Comparison of ENCODE assay signal across 1 cellular context in the genomic region with DNA sequence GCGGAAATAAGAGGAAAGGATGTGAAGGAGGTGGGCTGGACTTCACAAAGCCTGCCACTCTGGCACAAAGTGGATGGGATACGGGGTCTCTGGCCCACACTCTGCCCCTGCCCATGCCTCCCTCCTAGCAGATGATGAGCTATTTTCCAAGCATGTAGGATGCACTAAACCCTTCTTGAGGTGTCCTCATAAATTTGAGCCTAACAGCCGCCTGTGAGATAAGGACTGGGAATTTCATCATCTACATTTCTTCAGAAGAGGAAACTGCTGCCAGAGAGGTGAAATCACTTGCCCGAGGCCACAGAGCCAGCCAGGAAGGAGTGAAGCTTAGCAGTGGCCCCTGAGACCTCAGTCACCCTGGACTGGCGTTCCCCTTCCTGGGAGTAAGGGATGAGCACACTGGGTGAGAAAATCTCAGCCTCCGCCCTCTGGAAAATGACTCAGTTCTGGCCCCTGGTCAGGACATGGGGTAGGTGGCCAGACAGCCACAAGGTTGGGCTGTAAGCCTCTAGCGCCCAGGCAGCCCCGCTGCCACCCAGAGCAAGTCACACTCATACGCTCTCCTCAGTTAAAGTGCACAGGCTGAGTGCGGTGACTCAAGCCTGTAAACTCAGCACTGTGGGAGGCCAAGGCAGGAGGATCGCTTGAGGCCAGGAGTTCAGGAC.
TF ChIP-seq lines count a peak whose summit lies in the region.

No MANE protein-coding gene starts in this region.

TF ChIP-seq in HEK293, 187 proteins besides CTCF, POLR2A, EP300 and RAD21 (continued from another document and continues in another):
- TF ChIP-seq, protein P1, sequence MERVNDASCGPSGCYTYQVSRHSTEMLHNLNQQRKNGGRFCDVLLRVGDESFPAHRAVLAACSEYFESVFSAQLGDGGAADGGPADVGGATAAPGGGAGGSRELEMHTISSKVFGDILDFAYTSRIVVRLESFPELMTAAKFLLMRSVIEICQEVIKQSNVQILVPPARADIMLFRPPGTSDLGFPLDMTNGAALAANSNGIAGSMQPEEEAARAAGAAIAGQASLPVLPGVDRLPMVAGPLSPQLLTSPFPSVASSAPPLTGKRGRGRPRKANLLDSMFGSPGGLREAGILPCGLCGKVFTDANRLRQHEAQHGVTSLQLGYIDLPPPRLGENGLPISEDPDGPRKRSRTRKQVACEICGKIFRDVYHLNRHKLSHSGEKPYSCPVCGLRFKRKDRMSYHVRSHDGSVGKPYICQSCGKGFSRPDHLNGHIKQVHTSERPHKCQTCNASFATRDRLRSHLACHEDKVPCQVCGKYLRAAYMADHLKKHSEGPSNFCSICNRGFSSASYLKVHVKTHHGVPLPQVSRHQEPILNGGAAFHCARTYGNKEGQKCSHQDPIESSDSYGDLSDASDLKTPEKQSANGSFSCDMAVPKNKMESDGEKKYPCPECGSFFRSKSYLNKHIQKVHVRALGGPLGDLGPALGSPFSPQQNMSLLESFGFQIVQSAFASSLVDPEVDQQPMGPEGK (tag by site-specific recombination; IDR thresholded peaks at IDR 0.05) = peak; percentile 79
- no peak for TF ChIP-seq GLI4 (tag by site-specific recombination; IDR thresholded peaks at IDR 0.05)
- TF ChIP-seq OSR2 (tag by site-specific recombination; IDR thresholded peaks at IDR 0.05) = no peak
- peak; percentile 61 for TF ChIP-seq SETDB1 (IDR thresholded peaks at IDR 0.05; ENCODE audit: insufficient read length, low read length)
- TF ChIP-seq, protein P2, sequence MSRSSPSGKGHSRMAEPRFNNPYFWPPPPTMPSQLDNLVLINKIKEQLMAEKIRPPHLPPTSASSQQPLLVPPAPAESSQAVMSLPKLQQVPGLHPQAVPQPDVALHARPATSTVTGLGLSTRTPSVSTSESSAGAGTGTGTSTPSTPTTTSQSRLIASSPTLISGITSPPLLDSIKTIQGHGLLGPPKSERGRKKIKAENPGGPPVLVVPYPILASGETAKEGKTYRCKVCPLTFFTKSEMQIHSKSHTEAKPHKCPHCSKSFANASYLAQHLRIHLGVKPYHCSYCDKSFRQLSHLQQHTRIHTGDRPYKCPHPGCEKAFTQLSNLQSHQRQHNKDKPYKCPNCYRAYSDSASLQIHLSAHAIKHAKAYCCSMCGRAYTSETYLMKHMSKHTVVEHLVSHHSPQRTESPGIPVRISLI (tag by site-specific recombination; IDR thresholded peaks at IDR 0.05) = no peak
- no peak for TF ChIP-seq ZNF843 (tag by site-specific recombination; IDR thresholded peaks at IDR 0.05)
- TF ChIP-seq ZNF664 (tag by site-specific recombination; IDR thresholded peaks at IDR 0.05) = peak; percentile 92
- TF ChIP-seq, protein P3, sequence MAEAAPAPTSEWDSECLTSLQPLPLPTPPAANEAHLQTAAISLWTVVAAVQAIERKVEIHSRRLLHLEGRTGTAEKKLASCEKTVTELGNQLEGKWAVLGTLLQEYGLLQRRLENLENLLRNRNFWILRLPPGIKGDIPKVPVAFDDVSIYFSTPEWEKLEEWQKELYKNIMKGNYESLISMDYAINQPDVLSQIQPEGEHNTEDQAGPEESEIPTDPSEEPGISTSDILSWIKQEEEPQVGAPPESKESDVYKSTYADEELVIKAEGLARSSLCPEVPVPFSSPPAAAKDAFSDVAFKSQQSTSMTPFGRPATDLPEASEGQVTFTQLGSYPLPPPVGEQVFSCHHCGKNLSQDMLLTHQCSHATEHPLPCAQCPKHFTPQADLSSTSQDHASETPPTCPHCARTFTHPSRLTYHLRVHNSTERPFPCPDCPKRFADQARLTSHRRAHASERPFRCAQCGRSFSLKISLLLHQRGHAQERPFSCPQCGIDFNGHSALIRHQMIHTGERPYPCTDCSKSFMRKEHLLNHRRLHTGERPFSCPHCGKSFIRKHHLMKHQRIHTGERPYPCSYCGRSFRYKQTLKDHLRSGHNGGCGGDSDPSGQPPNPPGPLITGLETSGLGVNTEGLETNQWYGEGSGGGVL (tag by site-specific recombination; IDR thresholded peaks at IDR 0.05) = peak; percentile 36; the same call in 1 of the 2 replicates
- 0 out of 2 replicates have a peak, but pooled peaks have one; percentile 33 for TF ChIP-seq IKZF3 (tag by site-specific recombination; IDR thresholded peaks at IDR 0.05)
- no peak for TF ChIP-seq ZFP41 (tag by site-specific recombination; IDR thresholded peaks at IDR 0.05; ENCODE audit: borderline replicate concordance)
- TF ChIP-seq ZNF335 (tag by site-specific recombination; conservative IDR thresholded peaks at IDR 0.05) = peak; percentile 58
- TF ChIP-seq, protein P4, sequence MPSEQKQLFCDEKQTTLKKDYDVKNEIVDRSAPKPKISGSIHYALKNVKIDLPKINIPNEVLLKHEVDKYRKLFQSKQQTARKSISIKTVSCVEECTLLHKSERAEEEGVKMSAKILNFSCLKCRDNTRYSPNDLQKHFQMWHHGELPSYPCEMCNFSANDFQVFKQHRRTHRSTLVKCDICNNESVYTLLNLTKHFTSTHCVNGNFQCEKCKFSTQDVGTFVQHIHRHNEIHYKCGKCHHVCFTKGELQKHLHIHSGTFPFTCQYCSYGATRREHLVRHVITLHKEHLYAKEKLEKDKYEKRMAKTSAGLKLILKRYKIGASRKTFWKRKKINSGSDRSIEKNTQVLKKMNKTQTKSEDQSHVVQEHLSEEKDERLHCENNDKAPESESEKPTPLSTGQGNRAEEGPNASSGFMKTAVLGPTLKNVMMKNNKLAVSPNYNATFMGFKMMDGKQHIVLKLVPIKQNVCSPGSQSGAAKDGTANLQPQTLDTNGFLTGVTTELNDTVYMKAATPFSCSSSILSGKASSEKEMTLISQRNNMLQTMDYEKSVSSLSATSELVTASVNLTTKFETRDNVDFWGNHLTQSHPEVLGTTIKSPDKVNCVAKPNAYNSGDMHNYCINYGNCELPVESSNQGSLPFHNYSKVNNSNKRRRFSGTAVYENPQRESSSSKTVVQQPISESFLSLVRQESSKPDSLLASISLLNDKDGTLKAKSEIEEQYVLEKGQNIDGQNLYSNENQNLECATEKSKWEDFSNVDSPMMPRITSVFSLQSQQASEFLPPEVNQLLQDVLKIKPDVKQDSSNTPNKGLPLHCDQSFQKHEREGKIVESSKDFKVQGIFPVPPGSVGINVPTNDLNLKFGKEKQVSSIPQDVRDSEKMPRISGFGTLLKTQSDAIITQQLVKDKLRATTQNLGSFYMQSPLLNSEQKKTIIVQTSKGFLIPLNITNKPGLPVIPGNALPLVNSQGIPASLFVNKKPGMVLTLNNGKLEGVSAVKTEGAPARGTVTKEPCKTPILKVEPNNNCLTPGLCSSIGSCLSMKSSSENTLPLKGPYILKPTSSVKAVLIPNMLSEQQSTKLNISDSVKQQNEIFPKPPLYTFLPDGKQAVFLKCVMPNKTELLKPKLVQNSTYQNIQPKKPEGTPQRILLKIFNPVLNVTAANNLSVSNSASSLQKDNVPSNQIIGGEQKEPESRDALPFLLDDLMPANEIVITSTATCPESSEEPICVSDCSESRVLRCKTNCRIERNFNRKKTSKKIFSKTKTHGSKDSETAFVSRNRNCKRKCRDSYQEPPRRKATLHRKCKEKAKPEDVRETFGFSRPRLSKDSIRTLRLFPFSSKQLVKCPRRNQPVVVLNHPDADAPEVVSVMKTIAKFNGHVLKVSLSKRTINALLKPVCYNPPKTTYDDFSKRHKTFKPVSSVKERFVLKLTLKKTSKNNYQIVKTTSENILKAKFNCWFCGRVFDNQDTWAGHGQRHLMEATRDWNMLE (tag by site-specific recombination; conservative IDR thresholded peaks at IDR 0.05; ENCODE audit: low read depth) = 0 out of 2 replicates have a peak, but pooled peaks have one; percentile 12
- TF ChIP-seq ZNF585B (tag by site-specific recombination; IDR thresholded peaks at IDR 0.05) = no peak
- peak; percentile 78 for TF ChIP-seq ZNF600 (tag by site-specific recombination; IDR thresholded peaks at IDR 0.05)
- TF ChIP-seq ZNF560 (tag by site-specific recombination; IDR thresholded peaks at IDR 0.05; ENCODE audit: borderline replicate concordance) = no peak
- TF ChIP-seq, protein P5, sequence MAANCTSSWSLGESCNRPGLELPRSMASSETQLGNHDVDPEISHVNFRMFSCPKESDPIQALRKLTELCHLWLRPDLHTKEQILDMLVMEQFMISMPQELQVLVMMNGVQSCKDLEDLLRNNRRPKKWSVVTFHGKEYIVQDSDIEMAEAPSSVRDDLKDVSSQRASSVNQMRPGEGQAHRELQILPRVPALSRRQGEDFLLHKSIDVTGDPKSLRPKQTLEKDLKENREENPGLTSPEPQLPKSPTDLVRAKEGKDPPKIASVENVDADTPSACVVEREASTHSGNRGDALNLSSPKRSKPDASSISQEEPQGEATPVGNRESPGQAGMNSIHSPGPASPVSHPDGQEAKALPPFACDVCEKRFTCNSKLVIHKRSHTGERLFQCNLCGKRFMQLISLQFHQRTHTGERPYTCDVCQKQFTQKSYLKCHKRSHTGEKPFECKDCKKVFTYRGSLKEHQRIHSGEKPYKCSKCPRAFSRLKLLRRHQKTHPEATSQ (tag by site-specific recombination; IDR thresholded peaks at IDR 0.05) = 0 out of 2 replicates have a peak, but pooled peaks have one; percentile 53
- TF ChIP-seq, protein P6, sequence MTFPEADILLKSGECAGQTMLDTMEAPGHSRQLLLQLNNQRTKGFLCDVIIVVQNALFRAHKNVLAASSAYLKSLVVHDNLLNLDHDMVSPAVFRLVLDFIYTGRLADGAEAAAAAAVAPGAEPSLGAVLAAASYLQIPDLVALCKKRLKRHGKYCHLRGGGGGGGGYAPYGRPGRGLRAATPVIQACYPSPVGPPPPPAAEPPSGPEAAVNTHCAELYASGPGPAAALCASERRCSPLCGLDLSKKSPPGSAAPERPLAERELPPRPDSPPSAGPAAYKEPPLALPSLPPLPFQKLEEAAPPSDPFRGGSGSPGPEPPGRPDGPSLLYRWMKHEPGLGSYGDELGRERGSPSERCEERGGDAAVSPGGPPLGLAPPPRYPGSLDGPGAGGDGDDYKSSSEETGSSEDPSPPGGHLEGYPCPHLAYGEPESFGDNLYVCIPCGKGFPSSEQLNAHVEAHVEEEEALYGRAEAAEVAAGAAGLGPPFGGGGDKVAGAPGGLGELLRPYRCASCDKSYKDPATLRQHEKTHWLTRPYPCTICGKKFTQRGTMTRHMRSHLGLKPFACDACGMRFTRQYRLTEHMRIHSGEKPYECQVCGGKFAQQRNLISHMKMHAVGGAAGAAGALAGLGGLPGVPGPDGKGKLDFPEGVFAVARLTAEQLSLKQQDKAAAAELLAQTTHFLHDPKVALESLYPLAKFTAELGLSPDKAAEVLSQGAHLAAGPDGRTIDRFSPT (tag by site-specific recombination; IDR thresholded peaks at IDR 0.05) = no peak
- TF ChIP-seq, protein P7, sequence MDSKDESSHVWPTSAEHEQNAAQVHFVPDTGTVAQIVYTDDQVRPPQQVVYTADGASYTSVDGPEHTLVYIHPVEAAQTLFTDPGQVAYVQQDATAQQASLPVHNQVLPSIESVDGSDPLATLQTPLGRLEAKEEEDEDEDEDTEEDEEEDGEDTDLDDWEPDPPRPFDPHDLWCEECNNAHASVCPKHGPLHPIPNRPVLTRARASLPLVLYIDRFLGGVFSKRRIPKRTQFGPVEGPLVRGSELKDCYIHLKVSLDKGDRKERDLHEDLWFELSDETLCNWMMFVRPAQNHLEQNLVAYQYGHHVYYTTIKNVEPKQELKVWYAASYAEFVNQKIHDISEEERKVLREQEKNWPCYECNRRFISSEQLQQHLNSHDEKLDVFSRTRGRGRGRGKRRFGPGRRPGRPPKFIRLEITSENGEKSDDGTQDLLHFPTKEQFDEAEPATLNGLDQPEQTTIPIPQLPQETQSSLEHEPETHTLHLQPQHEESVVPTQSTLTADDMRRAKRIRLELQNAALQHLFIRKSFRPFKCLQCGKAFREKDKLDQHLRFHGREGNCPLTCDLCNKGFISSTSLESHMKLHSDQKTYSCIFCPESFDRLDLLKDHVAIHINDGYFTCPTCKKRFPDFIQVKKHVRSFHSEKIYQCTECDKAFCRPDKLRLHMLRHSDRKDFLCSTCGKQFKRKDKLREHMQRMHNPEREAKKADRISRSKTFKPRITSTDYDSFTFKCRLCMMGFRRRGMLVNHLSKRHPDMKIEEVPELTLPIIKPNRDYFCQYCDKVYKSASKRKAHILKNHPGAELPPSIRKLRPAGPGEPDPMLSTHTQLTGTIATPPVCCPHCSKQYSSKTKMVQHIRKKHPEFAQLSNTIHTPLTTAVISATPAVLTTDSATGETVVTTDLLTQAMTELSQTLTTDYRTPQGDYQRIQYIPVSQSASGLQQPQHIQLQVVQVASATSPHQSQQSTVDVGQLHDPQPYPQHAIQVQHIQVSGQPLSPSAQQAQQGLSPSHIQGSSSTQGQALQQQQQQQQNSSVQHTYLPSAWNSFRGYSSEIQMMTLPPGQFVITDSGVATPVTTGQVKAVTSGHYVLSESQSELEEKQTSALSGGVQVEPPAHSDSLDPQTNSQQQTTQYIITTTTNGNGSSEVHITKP (tag by site-specific recombination; IDR thresholded peaks at IDR 0.05) = peak; percentile 32; the same call in 1 of the 2 replicates
- peak; percentile 44; the same call in 1 of the 2 replicates for TF ChIP-seq EGR2 (tag by site-specific recombination; IDR thresholded peaks at IDR 0.05; ENCODE audit: low read depth)
- no peak for TF ChIP-seq ZNF140 (tag by site-specific recombination; IDR thresholded peaks at IDR 0.05)
- no peak; the same call in 1 of the 2 replicates for TF ChIP-seq ZEB2 (tag by site-specific recombination; IDR thresholded peaks at IDR 0.05)
- peak; percentile 44; the same call in 1 of the 2 replicates for TF ChIP-seq ZSCAN30 (tag by site-specific recombination; IDR thresholded peaks at IDR 0.05)
- no peak for TF ChIP-seq TRIM28 (IDR thresholded peaks at IDR 0.05; ENCODE audit: borderline replicate concordance, low read length)
- TF ChIP-seq SP7 (tag by site-specific recombination; IDR thresholded peaks at IDR 0.05) = peak; percentile 81; the same call in 1 of the 2 replicates
- no peak for TF ChIP-seq ZNF324 (tag by site-specific recombination; IDR thresholded peaks at IDR 0.05)
- TF ChIP-seq ZNF391 (tag by site-specific recombination; IDR thresholded peaks at IDR 0.05; ENCODE audit: borderline replicate concordance, low read depth) = no peak
- peak; percentile 57 for TF ChIP-seq ZBTB8A (tag by site-specific recombination; IDR thresholded peaks at IDR 0.05)
- TF ChIP-seq, protein P8, sequence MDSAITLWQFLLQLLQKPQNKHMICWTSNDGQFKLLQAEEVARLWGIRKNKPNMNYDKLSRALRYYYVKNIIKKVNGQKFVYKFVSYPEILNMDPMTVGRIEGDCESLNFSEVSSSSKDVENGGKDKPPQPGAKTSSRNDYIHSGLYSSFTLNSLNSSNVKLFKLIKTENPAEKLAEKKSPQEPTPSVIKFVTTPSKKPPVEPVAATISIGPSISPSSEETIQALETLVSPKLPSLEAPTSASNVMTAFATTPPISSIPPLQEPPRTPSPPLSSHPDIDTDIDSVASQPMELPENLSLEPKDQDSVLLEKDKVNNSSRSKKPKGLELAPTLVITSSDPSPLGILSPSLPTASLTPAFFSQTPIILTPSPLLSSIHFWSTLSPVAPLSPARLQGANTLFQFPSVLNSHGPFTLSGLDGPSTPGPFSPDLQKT (IDR thresholded peaks at IDR 0.05; ENCODE audit: borderline replicate concordance, low read depth, low read length) = no peak
- no peak for TF ChIP-seq ZNF555 (tag by site-specific recombination; conservative IDR thresholded peaks at IDR 0.05)
- TF ChIP-seq, protein P9, sequence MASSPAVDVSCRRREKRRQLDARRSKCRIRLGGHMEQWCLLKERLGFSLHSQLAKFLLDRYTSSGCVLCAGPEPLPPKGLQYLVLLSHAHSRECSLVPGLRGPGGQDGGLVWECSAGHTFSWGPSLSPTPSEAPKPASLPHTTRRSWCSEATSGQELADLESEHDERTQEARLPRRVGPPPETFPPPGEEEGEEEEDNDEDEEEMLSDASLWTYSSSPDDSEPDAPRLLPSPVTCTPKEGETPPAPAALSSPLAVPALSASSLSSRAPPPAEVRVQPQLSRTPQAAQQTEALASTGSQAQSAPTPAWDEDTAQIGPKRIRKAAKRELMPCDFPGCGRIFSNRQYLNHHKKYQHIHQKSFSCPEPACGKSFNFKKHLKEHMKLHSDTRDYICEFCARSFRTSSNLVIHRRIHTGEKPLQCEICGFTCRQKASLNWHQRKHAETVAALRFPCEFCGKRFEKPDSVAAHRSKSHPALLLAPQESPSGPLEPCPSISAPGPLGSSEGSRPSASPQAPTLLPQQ (tag by site-specific recombination; IDR thresholded peaks at IDR 0.05) = peak; percentile 26; the same call in 1 of the 2 replicates
- TF ChIP-seq ZNF16 (tag by site-specific recombination; IDR thresholded peaks at IDR 0.05; ENCODE audit: low read depth) = no peak
- no peak for TF ChIP-seq ZNF670 (tag by site-specific recombination; IDR thresholded peaks at IDR 0.05; ENCODE audit: low read depth)
